ENCODE assay signal across 26 cellular contexts in the genomic region with DNA sequence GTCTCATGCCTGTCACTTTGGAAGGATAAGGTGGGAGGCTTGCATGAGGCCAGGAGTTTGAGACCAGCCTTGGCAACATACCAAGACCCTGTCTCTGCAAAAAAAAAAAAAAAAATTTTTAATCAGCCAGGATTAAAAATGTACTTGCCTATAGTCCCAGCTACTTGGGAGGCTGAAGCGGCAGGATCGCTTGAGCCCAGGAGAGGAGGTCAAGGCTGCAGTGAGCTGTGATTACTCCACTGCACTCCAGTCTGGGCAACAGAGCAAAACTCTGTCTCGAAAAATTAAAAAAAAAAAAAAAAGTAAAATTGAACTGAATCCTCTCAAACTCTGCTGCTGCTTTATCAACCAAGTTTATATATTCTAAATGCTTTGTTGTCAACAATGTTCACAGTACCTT.
DNase-seq lines count a peak whose midpoint lies in the region; ATAC-seq and TF ChIP-seq lines count a peak whose summit lies in the region.
"Had no signal": no experiment of that assay in that cellular context is flagged by ENCODE, and none has a peak within 500 bp of the region (broad histone marks: within the 10 kb centered on the region; RNA-seq: fewer than 3 reads in every experiment).

No MANE protein-coding gene starts in this region.

- no peaks in the 10 kb centered on the region; the same call in 2 of the 3 replicates for H3K9me3 Mint-ChIP-seq in GM23338
- H3K9me3 Mint-ChIP-seq in progenitor cell of endocrine pancreas (ENCODE audit: low read depth): peaks cover 3% of the 10 kb centered on the region

- H4K5ac ChIP-seq in mesendoderm (ENCODE audit: low read length): no peak overlapping the region

- no peak overlapping the region for H3K27ac ChIP-seq in GM23338 (ENCODE audit: low read depth)
- H3K27ac ChIP-seq in Karpas-422 (ENCODE audit: low read length): peak overlapping the region; percentile 52
- H3K27ac ChIP-seq in mesendoderm (ENCODE audit: low read depth, low read length): no peak overlapping the region
- H3K27ac ChIP-seq: BLaER1 had no signal

- H2BK5ac ChIP-seq in mesendoderm (ENCODE audit: low read length): no peak overlapping the region

- H3K4me3 ChIP-seq in GM23338: no peak overlapping the region
- H3K4me3 ChIP-seq in Karpas-422 (ENCODE audit: low read length): no peak overlapping the region
- H3K4me3 ChIP-seq in mesendoderm (ENCODE audit: low read length): no peak overlapping the region
- H3K4me3 ChIP-seq: BLaER1, GM12878 had no signal

- WGBS in mesendoderm (ENCODE audit: extremely low coverage, insufficient coverage, low lambda C conversion rate): no CpG with 5 or more reads among the region's 3 CpGs

- no peaks in the 10 kb centered on the region for H3K79me1 ChIP-seq in mesendoderm (ENCODE audit: low read length)

- no peak overlapping the region for H3K4ac ChIP-seq in mesendoderm (ENCODE audit: low read depth, low read length)

- H3K18ac ChIP-seq in mesendoderm (ENCODE audit: low read length): no peak overlapping the region

- ATAC-seq in GM23338: no peak
- ATAC-seq in GM18517 (IDR thresholded peaks at IDR 0.05; ENCODE audit: unreplicated experiment): no peak
- ATAC-seq: GM12878 had no signal

- TF ChIP-seq CTCF in GM23338 (conservative IDR thresholded peaks at IDR 0.05; ENCODE audit: low read depth in 2 of 2) (no peak), progenitor cell of endocrine pancreas (IDR thresholded peaks at IDR 0.05; ENCODE audit: unreplicated experiment) (no peak)

- peak overlapping the region; percentile 13 for H4K8ac ChIP-seq in mesendoderm (ENCODE audit: low read depth, low read length)

- no peaks in the 10 kb centered on the region; the same call in 1 of the 2 replicates for H3K36me3 ChIP-seq in GM23338 (ENCODE audit: insufficient read depth)
- no peaks in the 10 kb centered on the region for H3K36me3 ChIP-seq in Karpas-422 (ENCODE audit: insufficient read depth, low read length)
- H3K36me3 ChIP-seq in mesendoderm (ENCODE audit: control insufficient read depth, insufficient read depth, low read length): peaks cover 2% of the 10 kb centered on the region
- H3K36me3 ChIP-seq: BE2C had no signal

- no peak for DNase-seq in GM23338 (ENCODE audit: low spot score)
- DNase-seq in Karpas-422: no peak
- no peak for DNase-seq in mesendoderm
- DNase-seq in progenitor cell of endocrine pancreas (ENCODE audit: low spot score, unreplicated experiment): no peak
- DNase-seq in superior temporal gyrus (ENCODE audit: extremely low spot score): no peak
- DNase-seq in islet precursor cell: no peak
- no peak for DNase-seq in NCI-H345 (lab: John Stamatoyannopoulos, UW)
- DNase-seq: 8988T; ACHN; BE2C; C1 segment of cervical spinal cord; CD4-positive, alpha-beta memory T cell; CD4-positive, CD25-positive, alpha-beta regulatory T cell; CD8-positive, alpha-beta memory T cell; COR-L47; DMS 273 treated with DMSO at 0.1 percent for 48 hours; DMS153; DMS53; DMS79; DND-41; EL; GDM1 had no signal

- H3K4me1 Mint-ChIP-seq in GM23338 (no peaks in the 10 kb centered on the region), progenitor cell of endocrine pancreas (ENCODE audit: low read depth) (peaks cover 16% of the 10 kb centered on the region)
- H3K4me1 Mint-ChIP-seq: CD14-positive monocyte; CD4-positive, CD25-positive, alpha-beta regulatory T cell had no signal

- no peak overlapping the region for H3K56ac ChIP-seq in mesendoderm (ENCODE audit: low read length)

- peaks cover 5% of the 10 kb centered on the region for H3K27me3 Mint-ChIP-seq in GM23338 (ENCODE audit: insufficient read depth, low read depth, poor library complexity)
- H3K27me3 Mint-ChIP-seq in progenitor cell of endocrine pancreas: no peaks in the 10 kb centered on the region
- H3K27me3 Mint-ChIP-seq: CD4-positive, alpha-beta memory T cell; CD8-positive, alpha-beta memory T cell had no signal

- peaks cover 14% of the 10 kb centered on the region for H3K36me3 Mint-ChIP-seq in GM23338 (ENCODE audit: low read depth)
- H3K36me3 Mint-ChIP-seq in progenitor cell of endocrine pancreas (ENCODE audit: insufficient read depth): peaks cover 29% of the 10 kb centered on the region
- H3K36me3 Mint-ChIP-seq: CD14-positive monocyte; CD4-positive, CD25-positive, alpha-beta regulatory T cell had no signal

- H3K9ac ChIP-seq in Karpas-422 (ENCODE audit: low read length) (no peak overlapping the region), mesendoderm (ENCODE audit: low read length) (no peak overlapping the region)
- H3K9ac ChIP-seq: BLaER1 had no signal

- H3K27me3 ChIP-seq in GM23338 (ENCODE audit: insufficient read depth) (no peaks in the 10 kb centered on the region), Karpas-422 (ENCODE audit: low read length) (no peaks in the 10 kb centered on the region), mesendoderm (ENCODE audit: insufficient read depth, low read length, poor library complexity) (no peaks in the 10 kb centered on the region)
- H3K27me3 ChIP-seq: BE2C, BLaER1 had no signal

- H2AFZ ChIP-seq in GM23338: no peak overlapping the region
- no peak overlapping the region for H2AFZ ChIP-seq in Karpas-422 (ENCODE audit: low read length)

- H2BK120ac ChIP-seq in mesendoderm (ENCODE audit: low read depth, low read length): no peak overlapping the region

- H3K79me2 ChIP-seq in GM23338 (replicated peaks; ENCODE audit: insufficient read depth): no peaks in the 10 kb centered on the region
- H3K79me2 ChIP-seq in Karpas-422 (ENCODE audit: low read length): no peaks in the 10 kb centered on the region; the same call in 1 of the 2 replicates
- no peaks in the 10 kb centered on the region for H3K79me2 ChIP-seq in mesendoderm (ENCODE audit: control insufficient read depth, insufficient read depth, low read length)

- H3K4me2 ChIP-seq in GM23338 (no peak overlapping the region), Karpas-422 (ENCODE audit: low read depth, low read length, poor library complexity, severe bottlenecking) (no peak overlapping the region), mesendoderm (ENCODE audit: low read length) (no peak overlapping the region)
- H3K4me2 ChIP-seq: BLaER1 had no signal

- H3K4me1 ChIP-seq in GM23338 (ENCODE audit: insufficient read depth) (no peaks in the 10 kb centered on the region), Karpas-422 (ENCODE audit: low read length) (peaks cover 54% of the 10 kb centered on the region), mesendoderm (ENCODE audit: control insufficient read depth, low read depth, low read length) (no peaks in the 10 kb centered on the region)
- H3K4me1 ChIP-seq: BE2C, BLaER1 had no signal

- H4K20me1 ChIP-seq in GM23338 (replicated peaks; ENCODE audit: insufficient read depth) (no peaks in the 10 kb centered on the region), Karpas-422 (ENCODE audit: insufficient read depth, low read depth, low read length) (no peaks in the 10 kb centered on the region)
- H4K20me1 ChIP-seq: BLaER1 had no signal

- 0 out of 2 replicates have a peak overlapping the region, but pooled peaks have one; percentile 32 for H3K27ac Mint-ChIP-seq in GM23338
- H3K27ac Mint-ChIP-seq in progenitor cell of endocrine pancreas: peak overlapping the region; percentile 81
- H3K27ac Mint-ChIP-seq: CD14-positive monocyte; CD4-positive, CD25-positive, alpha-beta regulatory T cell had no signal

- H3K4me3 Mint-ChIP-seq in GM23338: no peak overlapping the region
- H3K4me3 Mint-ChIP-seq in progenitor cell of endocrine pancreas (ENCODE audit: low read depth): no peak overlapping the region
- H3K4me3 Mint-ChIP-seq: CD14-positive monocyte; CD4-positive, alpha-beta memory T cell; CD4-positive, CD25-positive, alpha-beta regulatory T cell; CD8-positive, alpha-beta memory T cell had no signal

- no peak overlapping the region for H2BK15ac ChIP-seq in mesendoderm (replicated peaks; ENCODE audit: low read depth)

- no peak overlapping the region for H2AK5ac ChIP-seq in mesendoderm (ENCODE audit: low read length)

- H3K23ac ChIP-seq in mesendoderm (ENCODE audit: low read length): no peak overlapping the region

- no peaks in the 10 kb centered on the region for H3K9me3 ChIP-seq in Karpas-422 (ENCODE audit: low read length)
- H3K9me3 ChIP-seq: BE2C had no signal

- peaks cover 3% of the 10 kb centered on the region; the same call in 1 of the 2 replicates for H3K9me2 ChIP-seq in GM23338 (ENCODE audit: insufficient read depth)
- H3K9me2 ChIP-seq in Karpas-422 (replicated peaks; ENCODE audit: insufficient read depth, low read length): no peaks in the 10 kb centered on the region

- H3F3A ChIP-seq in GM23338 (replicated peaks; ENCODE audit: low read depth): no peaks in the 10 kb centered on the region

TF ChIP-seq in GM23338, 12 proteins besides CTCF, POLR2A, EP300 and RAD21 (continues in another document):
- TF ChIP-seq REST (IDR thresholded peaks at IDR 0.05; ENCODE audit: unreplicated experiment) (no peak), NANOG (IDR thresholded peaks at IDR 0.05; ENCODE audit: borderline replicate concordance) (no peak), EZH2 (IDR thresholded peaks at IDR 0.05; ENCODE audit: low read depth, unreplicated experiment) (no peak)
